ENCODE assay signal across 9 cellular contexts in genomic region chr17:28166478-28166877, GRCh38.
"Had no signal": no experiment of that assay in that cellular context is flagged by ENCODE, and none has a peak within 500 bp of the region (broad histone marks: within the 10 kb centered on the region; RNA-seq: fewer than 3 reads in every experiment).

No MANE protein-coding gene starts in this region.

- FAIRE-seq: HTR-8/SVneo had no signal

- H3K27ac ChIP-seq: GM23248, KMS-11 had no signal

- H3K27me3 Mint-ChIP-seq: IgD-negative memory B cell had no signal

- DNase-seq: GM23248, GOT3, H7, KBM-7 had no signal

- H3K27ac Mint-ChIP-seq: IgD-negative memory B cell had no signal

- H3K9me3 Mint-ChIP-seq: IgD-negative memory B cell had no signal

- ATAC-seq: HCT116 had no signal

- H3K9me3 ChIP-seq: HAP-1 had no signal

- H3K4me3 Mint-ChIP-seq: IgD-negative memory B cell had no signal

- H3K4me3 ChIP-seq: GM23248, HAP-1 had no signal
